Comparison of ENCODE assay signal across 1 cellular context in genomic region chr19:54114340-54114826, GRCh38.
TF ChIP-seq lines count a peak whose summit lies in the region.

No MANE protein-coding gene starts in this region.

TF ChIP-seq in IMR-90, 13 proteins besides CTCF, POLR2A, EP300 and RAD21:
- TF ChIP-seq CHD1 (IDR thresholded peaks at IDR 0.05; ENCODE audit: low read depth, low read length) (no peak), USF2 (IDR thresholded peaks at IDR 0.05; ENCODE audit: low read depth, low read length) (0 out of 2 replicates have a peak, but pooled peaks have one; percentile 15)
